25 cellular contexts compared by ENCODE assay signal in genomic region chr16:75599452-75600277, GRCh38. TPM values are rescaled to one million over a fixed set of nuclear protein-coding genes. Genes with fewer than 3 reads are reported as not detected.
DNase-seq lines count a peak whose midpoint lies in the region; ATAC-seq, FAIRE-seq and TF ChIP-seq lines count a peak whose summit lies in the region.
"Had no signal": no experiment of that assay in that cellular context is flagged by ENCODE, and none has a peak within 500 bp of the region (broad histone marks: within the 10 kb centered on the region; RNA-seq: fewer than 3 reads in every experiment).

No MANE protein-coding gene starts in this region.

- intact Hi-C loops in left ventricle myocardium superior (cut with micrococcal nuclease) (no loop called here), Right ventricle myocardium inferior (cut with DNase I) (no loop called here)

- H3K4me3 Mint-ChIP-seq in mesothelial cell of epicardium: no peak overlapping the region
- H3K4me3 Mint-ChIP-seq: activated CD4-positive, alpha-beta memory T cell treated with anti-CD3 and anti-CD28 coated beads for 36 hours; H9; IgD-negative memory B cell; stimulated activated naive CD8-positive, alpha-beta T cell treated with anti-CD3 and anti-CD28 coated beads, Interleukin-15, amount 100 ng/mL, for 72 hours; type B pancreatic cell had no signal

- TF ChIP-seq CTCF in mesothelial cell of epicardium (IDR thresholded peaks at IDR 0.05; ENCODE audit: unreplicated experiment) (no peak), brain microvascular endothelial cell (IDR thresholded peaks at IDR 0.05; ENCODE audit: low read depth, low read length, missing control alignments) (no peak)

- no peaks in the 10 kb centered on the region for H3K4me1 Mint-ChIP-seq in mesothelial cell of epicardium
- H3K4me1 Mint-ChIP-seq: IgD-negative memory B cell had no signal

- in situ Hi-C loops in brain microvascular endothelial cell (cut with HindIII; ENCODE audit: low pct_ligation_motif_present, low sequenced_read_pairs): no loop called here

- DNase-seq in left ventricle myocardium superior (no peak), Right ventricle myocardium inferior (ENCODE audit: missing footprints) (no peak), amniotic epithelial cell (ENCODE audit: low read depth) (peak; percentile 23), mesothelial cell of epicardium (ENCODE audit: low spot score in 2 of 2, unreplicated experiment in 2 of 2) (no peak), urothelium cell line (ENCODE audit: low spot score) (no peak), NAMALWA (ENCODE audit: low spot score) (no peak), brain microvascular endothelial cell (no peak), foreskin melanocyte (no peak)
- DNase-seq: activated CD4-positive, alpha-beta memory T cell treated with anti-CD3 and anti-CD28 coated beads for 36 hours; activated gamma-delta T cell treated with Interleukin-2 at 50 U/mL for 16 hours; amniotic stem cell; caudate nucleus; dorsolateral prefrontal cortex; H9; MG63; NCI-H146; NCI-H526; stimulated activated naive CD8-positive, alpha-beta T cell treated with anti-CD3 and anti-CD28 coated beads, Interleukin-15, amount 100 ng/mL, for 72 hours; T1000 had no signal

- H3K27ac ChIP-seq in brain microvascular endothelial cell: no peak overlapping the region
- H3K27ac ChIP-seq: dorsolateral prefrontal cortex, epithelial cell of prostate, neutrophil had no signal

- ATAC-seq in left ventricle myocardium superior: peak; percentile 71
- no peak for ATAC-seq in Right ventricle myocardium inferior
- ATAC-seq: stimulated activated naive CD8-positive, alpha-beta T cell treated with anti-CD3 and anti-CD28 coated beads, Interleukin-15, amount 100 ng/mL, for 72 hours had no signal

- H3K9me3 Mint-ChIP-seq in mesothelial cell of epicardium: peaks cover 19% of the 10 kb centered on the region
- H3K9me3 Mint-ChIP-seq: type B pancreatic cell had no signal

- no peaks in the 10 kb centered on the region for H3K27me3 Mint-ChIP-seq in mesothelial cell of epicardium (ENCODE audit: low read depth)
- H3K27me3 Mint-ChIP-seq: activated CD4-positive, alpha-beta memory T cell treated with anti-CD3 and anti-CD28 coated beads for 36 hours; IgD-negative memory B cell; stimulated activated naive CD8-positive, alpha-beta T cell treated with anti-CD3 and anti-CD28 coated beads, Interleukin-15, amount 100 ng/mL, for 72 hours; type B pancreatic cell had no signal

- no peak overlapping the region for H3K4me3 ChIP-seq in brain microvascular endothelial cell (ENCODE audit: low read depth, low read length)
- H3K4me3 ChIP-seq: dorsolateral prefrontal cortex, MG63 had no signal

- no peaks in the 10 kb centered on the region for H3K27me3 ChIP-seq in brain microvascular endothelial cell (replicated peaks)
- H3K27me3 ChIP-seq: dorsolateral prefrontal cortex, MG63, neutrophil had no signal

- no peak for FAIRE-seq in urothelium cell line (lab: Jason Lieb, UNC)
- FAIRE-seq: G401.6, islet of Langerhans had no signal

- peaks cover 46% of the 10 kb centered on the region for H3K36me3 Mint-ChIP-seq in mesothelial cell of epicardium

- H3K27ac Mint-ChIP-seq in mesothelial cell of epicardium: peak overlapping the region; percentile 50
- H3K27ac Mint-ChIP-seq: activated CD4-positive, alpha-beta memory T cell treated with anti-CD3 and anti-CD28 coated beads for 36 hours; IgD-negative memory B cell; type B pancreatic cell had no signal

- peaks cover 40% of the 10 kb centered on the region for H3K36me3 ChIP-seq in brain microvascular endothelial cell (replicated peaks)

RNA-seq across cellular contexts. Expression of gene ADAT1, which starts 23.4 kb away (rescaled TPM):
- total RNA-seq in left ventricle myocardium superior (19.0 TPM), Right ventricle myocardium inferior (19.5 TPM), mesothelial cell of epicardium (54.5 to 58.7 TPM (median 55.7 TPM) in 3 replicates)

RNA-seq across cellular contexts. Expression of gene GABARAPL2, which starts 33.5 kb away (rescaled TPM):
- total RNA-seq in left ventricle myocardium superior (245 TPM), Right ventricle myocardium inferior (231 TPM), mesothelial cell of epicardium (71.9 to 75.6 TPM (median 74.9 TPM) in 3 replicates)

RNA-seq across cellular contexts. Expression of gene TMEM231, which starts 43.6 kb away (rescaled TPM):
- total RNA-seq in left ventricle myocardium superior (4.6 TPM), Right ventricle myocardium inferior (4.4 TPM), mesothelial cell of epicardium (9.2 to 13.0 TPM (median 10.8 TPM) in 3 replicates)

RNA-seq across cellular contexts. Expression of gene KARS1, which starts 47.8 kb away (rescaled TPM):
- total RNA-seq in left ventricle myocardium superior: 152 TPM
- total RNA-seq in Right ventricle myocardium inferior: 145 TPM
- total RNA-seq in mesothelial cell of epicardium: 110 to 117 TPM (median 114 TPM) in 3 replicates

RNA-seq across cellular contexts. Expression of gene TERF2IP, which starts 47.9 kb away (rescaled TPM):
- 56.2 TPM for total RNA-seq in left ventricle myocardium superior
- total RNA-seq in Right ventricle myocardium inferior: 51.7 TPM
- 47.3 to 51.0 TPM (median 49.1 TPM) in 3 replicates for total RNA-seq in mesothelial cell of epicardium
